Comparison of ENCODE assay signal across 8 cellular contexts in genomic region chr4:40149960-40150385, GRCh38. TPM values are rescaled to one million over a fixed set of nuclear protein-coding genes. Genes with fewer than 3 reads are reported as not detected.
A peak's percentile ranks its signal among the peaks of the same experiment; 100 is the strongest.
DNase-seq lines count a peak whose midpoint lies in the region; ATAC-seq, FAIRE-seq and TF ChIP-seq lines count a peak whose summit lies in the region.

No MANE protein-coding gene starts in this region.

- H3K36me3 Mint-ChIP-seq in activated CD4-positive, alpha-beta T cell treated with anti-CD3 and anti-CD28 coated beads for 36 hours (ENCODE audit: low read depth), result peaks cover 30% of the 10 kb centered on the region

- H3K27ac ChIP-seq in right lobe of liver, result no peak overlapping the region

- peak overlapping the region; percentile 61 for H3K27ac Mint-ChIP-seq in activated CD4-positive, alpha-beta T cell treated with anti-CD3 and anti-CD28 coated beads for 36 hours

- DNase-seq in GM10248 (ENCODE audit: extremely low spot score), result peak; percentile 66
- peak; percentile 34 for DNase-seq in NCI-H524 treated with DMSO at 0.1 percent for 48 hours (lab: John Stamatoyannopoulos, UW)
- peak; percentile 80 for DNase-seq in activated CD4-positive, alpha-beta T cell treated with anti-CD3 and anti-CD28 coated beads for 36 hours
- peak in 1 of 3 donors; percentile 74 for DNase-seq in right lobe of liver
- DNase-seq in stimulated activated CD8-positive, alpha-beta memory T cell treated with anti-CD3 and anti-CD28 coated beads, Interleukin-15, amount 100 ng/mL, for 4 hours (ENCODE audit: low read depth in 2 of 2), result peak; percentile 22 to 57
- no peak for DNase-seq in mesenteric fat pad (ENCODE audit: low spot score)

- ATAC-seq in HG03280 (IDR thresholded peaks at IDR 0.05; ENCODE audit: unreplicated experiment) (peak; percentile 59), right lobe of liver (peak; percentile 96 to 100 (median 98))
- ATAC-seq in activated CD4-positive, alpha-beta T cell treated with anti-CD3 and anti-CD28 coated beads for 36 hours, result peak; percentile 96

- H3K4me1 ChIP-seq in right lobe of liver, result no peaks in the 10 kb centered on the region

- TF ChIP-seq CTCF in GM10248 (IDR thresholded peaks at IDR 0.05; ENCODE audit: control extremely low read depth, extremely low read depth, low read depth, missing control alignments), result peak; percentile 82
- peak; percentile 87 to 95 (median 90) for TF ChIP-seq CTCF in right lobe of liver (IDR thresholded peaks at IDR 0.05)

- H3K27me3 Mint-ChIP-seq in activated CD4-positive, alpha-beta T cell treated with anti-CD3 and anti-CD28 coated beads for 36 hours, result no peaks in the 10 kb centered on the region

- peak; percentile 70 for FAIRE-seq in colon (lab: Jason Lieb, UNC)

- no peak for TF ChIP-seq POLR2A in right lobe of liver (IDR thresholded peaks at IDR 0.05)

- peaks cover 10% of the 10 kb centered on the region for H3K9me3 Mint-ChIP-seq in activated CD4-positive, alpha-beta T cell treated with anti-CD3 and anti-CD28 coated beads for 36 hours (ENCODE audit: low read depth)

- H3K36me3 ChIP-seq in right lobe of liver, result peaks cover 0 to 4% (median under 1%) of the 10 kb centered on the region in 4 donors

- no peak overlapping the region for H3K4me3 ChIP-seq in right lobe of liver

- H3K4me3 Mint-ChIP-seq in activated CD4-positive, alpha-beta T cell treated with anti-CD3 and anti-CD28 coated beads for 36 hours, result no peak overlapping the region

- peaks cover 33% of the 10 kb centered on the region for H3K4me1 Mint-ChIP-seq in activated CD4-positive, alpha-beta T cell treated with anti-CD3 and anti-CD28 coated beads for 36 hours

- CTCF ChIA-PET in GM10248 (lab: Yijun Ruan, JAX), result interaction anchor here (0.6 to 4.0 kb wide), 18 partner anchors 13 to 177 kb away, joined by 3 to 25 read pairs (median 4); no protein-coding TSS in a partner anchor
- CTCF ChIA-PET in activated CD4-positive, alpha-beta T cell treated with anti-CD3 and anti-CD28 coated beads for 36 hours (lab: Charles Lee), result interaction anchor here (0.6 to 2.9 kb wide), 12 partner anchors 21 to 693 kb away, joined by 3 to 13 read pairs (median 4); no protein-coding TSS in a partner anchor

- no peaks in the 10 kb centered on the region for H3K9me3 ChIP-seq in right lobe of liver

- WGBS in right lobe of liver (ENCODE audit: insufficient coverage, low coverage, low lambda C conversion rate, missing lambda C conversion rate), result 61% methylated on average over 3 of the region's 3 CpGs

- intact Hi-C loops in activated CD4-positive, alpha-beta T cell treated with anti-CD3 and anti-CD28 coated beads for 36 hours (cut with DNase I, micrococcal nuclease), result loop anchor here (1.0 to 5.0 kb wide), 7 partner anchors 47 to 692 kb away; partner anchors contain the start of genes N4BP2 (in 2 of the 2) and RHOH (in 2 of the 2)
- intact Hi-C loops in right lobe of liver (cut with DNase I), result loop anchor here in 1 of 2 donors (10.0 kb wide), 1 partner anchor 155 kb away; no protein-coding TSS in a partner anchor

- no peaks in the 10 kb centered on the region for H3K27me3 ChIP-seq in right lobe of liver

- POLR2A ChIA-PET in GM10248 (lab: Yijun Ruan, JAX), result interaction anchor here (0.6 kb wide), 1 partner anchor 60 kb away, joined by 3 read pairs; no protein-coding TSS in a partner anchor
- POLR2A ChIA-PET in activated CD4-positive, alpha-beta T cell treated with anti-CD3 and anti-CD28 coated beads for 36 hours (lab: Charles Lee), result interaction anchor here (0.7 kb wide), 3 partner anchors 80 to 116 kb away, joined by 3 to 5 read pairs (median 3); no protein-coding TSS in a partner anchor

RNA-seq across cellular contexts. Expression of gene RHOH, which starts 46.9 kb away (rescaled TPM):
- total RNA-seq in activated CD4-positive, alpha-beta T cell treated with anti-CD3 and anti-CD28 coated beads for 36 hours, result 10 to 100 TPM; 74.7 to 83.6 TPM
- total RNA-seq in right lobe of liver (1 to 10 TPM in 1 of 6 experiments, under 1 TPM in 5; 0.25 to 1.2 (median 0.62) TPM), mesenteric fat pad (3.9 TPM)

Comparison
In these comparisons a context has a peak if more than half of its experiments do, and no peak if none do; other contexts are left out.
1. RNA of gene RHOH, which starts 46.9 kb away (total RNA-seq): 74.7 to 83.6 TPM in activated CD4-positive, alpha-beta T cell treated with anti-CD3 and anti-CD28 coated beads for 36 hours; 3.9 TPM in mesenteric fat pad (single experiment) and 0.25 to 1.2 TPM in right lobe of liver; every median in the first group is over 10 times any median in the second.
2. Peak in every context shown above with its lines, with median percentiles within 50 percentile points of each other: ATAC-seq.